ENCODE assay signal across 7 cellular contexts in genomic region chr17:71505981-71506380, GRCh38.
"Had no signal": no experiment of that assay in that cellular context is flagged by ENCODE, and none has a peak within 500 bp of the region (broad histone marks: within the 10 kb centered on the region; RNA-seq: fewer than 3 reads in every experiment).

No MANE protein-coding gene starts in this region.

- H3K9me3 ChIP-seq: HAP-1 had no signal

- ATAC-seq: HCT116, K562 had no signal

- H3K36me3 ChIP-seq: HAP-1 had no signal

- H3K4me3 ChIP-seq: HAP-1, K562 had no signal

- H3K4me1 ChIP-seq: HAP-1 had no signal

- DNase-seq: GOT3, H7, HFFc6, KG1 had no signal

- FAIRE-seq: K562 had no signal

- H3K9me3 Mint-ChIP-seq: HFFc6 had no signal
